In the genomic region with DNA sequence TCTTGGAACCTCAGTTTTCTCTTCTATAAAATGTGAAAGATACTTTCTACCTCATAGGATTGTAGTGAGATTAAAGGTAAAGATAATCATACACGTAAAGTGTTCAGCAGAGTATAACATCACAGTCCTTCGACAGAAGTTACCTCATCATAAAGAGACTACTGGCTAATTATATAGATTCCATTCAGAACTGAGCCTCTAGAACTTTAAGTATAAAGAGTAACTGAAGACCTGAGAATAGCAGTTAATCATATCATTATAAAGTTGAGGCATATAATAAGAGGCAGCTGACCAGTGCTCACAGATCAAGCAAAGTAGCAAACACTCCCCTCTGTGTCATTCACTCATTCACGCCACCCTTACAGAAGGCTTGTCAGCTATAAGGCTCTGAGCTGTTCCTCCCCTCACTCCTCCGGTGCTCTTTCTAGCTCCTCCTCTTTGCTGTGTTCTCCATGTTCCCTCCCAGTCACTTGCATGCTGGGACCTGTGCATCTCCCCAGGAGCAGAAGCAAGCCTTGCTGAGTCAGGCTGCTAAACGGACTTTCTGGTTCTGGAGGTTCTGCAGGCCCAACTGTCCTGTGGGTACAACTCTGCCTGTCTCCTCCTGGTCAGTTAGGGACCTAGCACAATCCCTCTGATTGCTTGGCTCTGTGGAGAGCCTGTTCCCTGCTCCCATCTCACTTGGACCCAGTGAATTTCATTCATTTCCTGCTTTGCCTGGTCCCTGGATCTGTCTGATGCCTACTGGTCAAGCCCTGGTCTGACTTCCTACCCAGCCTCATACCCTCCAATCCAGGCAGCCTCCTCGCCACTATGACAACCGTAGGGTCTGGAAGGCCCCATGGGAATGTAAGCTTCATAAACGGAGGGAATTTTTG, we compare ENCODE assay signal across 1 cellular context.
TF ChIP-seq lines count a peak whose summit lies in the region.

No MANE protein-coding gene starts in this region.

TF ChIP-seq in IMR-90, 13 proteins besides CTCF, POLR2A, EP300 and RAD21:
- TF ChIP-seq MXI1 (IDR thresholded peaks at IDR 0.05; ENCODE audit: borderline replicate concordance, low read depth, low read length) (no peak), MAZ (IDR thresholded peaks at IDR 0.05; ENCODE audit: borderline replicate concordance, low read depth, low read length) (no peak), FOS (IDR thresholded peaks at IDR 0.05; ENCODE audit: low read depth, low read length) (no peak), CHD1 (IDR thresholded peaks at IDR 0.05; ENCODE audit: low read depth, low read length) (no peak), BHLHE40 (IDR thresholded peaks at IDR 0.05; ENCODE audit: low read depth, low read length) (no peak), MAFK (IDR thresholded peaks at IDR 0.05; ENCODE audit: low read depth, low read length) (no peak), RCOR1 (IDR thresholded peaks at IDR 0.05; ENCODE audit: insufficient replicate concordance, low read length) (no peak), CEBPB (IDR thresholded peaks at IDR 0.05; ENCODE audit: low read depth, low read length) (no peak)
- TF ChIP-seq, protein P1, sequence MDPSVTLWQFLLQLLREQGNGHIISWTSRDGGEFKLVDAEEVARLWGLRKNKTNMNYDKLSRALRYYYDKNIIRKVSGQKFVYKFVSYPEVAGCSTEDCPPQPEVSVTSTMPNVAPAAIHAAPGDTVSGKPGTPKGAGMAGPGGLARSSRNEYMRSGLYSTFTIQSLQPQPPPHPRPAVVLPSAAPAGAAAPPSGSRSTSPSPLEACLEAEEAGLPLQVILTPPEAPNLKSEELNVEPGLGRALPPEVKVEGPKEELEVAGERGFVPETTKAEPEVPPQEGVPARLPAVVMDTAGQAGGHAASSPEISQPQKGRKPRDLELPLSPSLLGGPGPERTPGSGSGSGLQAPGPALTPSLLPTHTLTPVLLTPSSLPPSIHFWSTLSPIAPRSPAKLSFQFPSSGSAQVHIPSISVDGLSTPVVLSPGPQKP (IDR thresholded peaks at IDR 0.05; ENCODE audit: borderline replicate concordance, low read depth, low read length): no peak
- TF ChIP-seq, protein P2, sequence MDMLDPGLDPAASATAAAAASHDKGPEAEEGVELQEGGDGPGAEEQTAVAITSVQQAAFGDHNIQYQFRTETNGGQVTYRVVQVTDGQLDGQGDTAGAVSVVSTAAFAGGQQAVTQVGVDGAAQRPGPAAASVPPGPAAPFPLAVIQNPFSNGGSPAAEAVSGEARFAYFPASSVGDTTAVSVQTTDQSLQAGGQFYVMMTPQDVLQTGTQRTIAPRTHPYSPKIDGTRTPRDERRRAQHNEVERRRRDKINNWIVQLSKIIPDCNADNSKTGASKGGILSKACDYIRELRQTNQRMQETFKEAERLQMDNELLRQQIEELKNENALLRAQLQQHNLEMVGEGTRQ (IDR thresholded peaks at IDR 0.05; ENCODE audit: low read depth, low read length): no peak
